Comparison of ENCODE assay signal across 23 cellular contexts in the genomic region with DNA sequence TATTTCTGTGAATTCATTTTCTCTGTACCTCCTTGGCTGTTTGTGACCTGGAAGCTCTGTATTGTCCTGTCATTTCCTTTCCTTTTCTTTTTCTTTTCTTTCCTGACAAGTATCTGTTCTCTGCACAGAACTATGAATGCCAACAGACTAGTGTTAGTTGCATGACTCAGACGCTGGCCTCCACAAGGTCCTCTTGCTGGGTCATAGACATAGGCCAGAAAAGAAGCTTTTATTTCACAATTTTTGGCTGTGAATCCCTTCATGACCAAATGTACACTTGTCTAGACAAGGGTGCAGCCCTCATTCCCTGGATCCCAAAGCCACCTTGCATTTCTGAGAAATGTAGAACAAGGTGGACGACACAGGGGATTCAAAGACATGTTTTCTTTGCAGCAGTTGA.
DNase-seq lines count a peak whose midpoint lies in the region; ATAC-seq, FAIRE-seq and TF ChIP-seq lines count a peak whose summit lies in the region.
"Had no signal": no experiment of that assay in that cellular context is flagged by ENCODE, and none has a peak within 500 bp of the region (broad histone marks: within the 10 kb centered on the region; RNA-seq: fewer than 3 reads in every experiment).

No MANE protein-coding gene starts in this region.

- no peak for FAIRE-seq in H1 (lab: Jason Lieb, UNC)
- FAIRE-seq: A549, D721Med had no signal

- H3K27me3 ChIP-seq in H1 (replicated peaks in 1 of 4; ENCODE audit: control insufficient read depth in 3 of 4, extremely low read depth in 1 of 4, insufficient read depth in 3 of 4, low read length in 3 of 4): no peaks in the 10 kb centered on the region
- H3K27me3 ChIP-seq in right atrium auricular region: no peaks in the 10 kb centered on the region
- H3K27me3 ChIP-seq in GM23338 (ENCODE audit: insufficient read depth): no peaks in the 10 kb centered on the region
- H3K27me3 ChIP-seq: esophagus muscularis mucosa had no signal

- H3K23ac ChIP-seq in H1 (ENCODE audit: insufficient read length): no peak overlapping the region

- peaks cover 3% of the 10 kb centered on the region for H3K27me3 Mint-ChIP-seq in GM23338 (ENCODE audit: insufficient read depth, low read depth, poor library complexity)
- H3K27me3 Mint-ChIP-seq: activated CD8-positive, alpha-beta memory T cell treated with anti-CD3 and anti-CD28 coated beads, Interleukin-2, amount 10 ng/mL, durations not matched to agents 7 days and 5 days had no signal

- H4K20me1 ChIP-seq in H1 (replicated peaks in 1 of 2; ENCODE audit: control insufficient read depth in 1 of 2, insufficient read depth in 2 of 2, low read length in 2 of 2) (no peaks in the 10 kb centered on the region), GM23338 (replicated peaks; ENCODE audit: insufficient read depth) (no peaks in the 10 kb centered on the region)

- WGBS in H1 (ENCODE audit: extremely low coverage in 1 of 2, insufficient coverage in 1 of 2, insufficient read length in 1 of 2, insufficient replicate concordance in 2 of 2, low coverage in 1 of 2, low lambda C conversion rate in 2 of 2, missing lambda C conversion rate in 1 of 2), 2 experiments: 88% methylated on average over 2 of the region's 2 CpGs; no CpG with 5 or more reads in 1 of the 2 experiments

- ATAC-seq in HG02885 (IDR thresholded peaks at IDR 0.05; ENCODE audit: poor library complexity, unreplicated experiment): no peak
- ATAC-seq in GM23338: no peak
- ATAC-seq: A549; activated CD8-positive, alpha-beta memory T cell treated with anti-CD3 and anti-CD28 coated beads, Interleukin-2, amount 10 ng/mL, durations not matched to agents 7 days and 5 days had no signal

- no peak overlapping the region for H3K14ac ChIP-seq in H1 (ENCODE audit: insufficient read length)

- no peak overlapping the region for H3K4ac ChIP-seq in H1 (replicated peaks; ENCODE audit: insufficient read length, low read depth, low read length)

- no peak overlapping the region for H3K4me3 Mint-ChIP-seq in GM23338
- H3K4me3 Mint-ChIP-seq: activated CD8-positive, alpha-beta memory T cell treated with anti-CD3 and anti-CD28 coated beads, Interleukin-2, amount 10 ng/mL, durations not matched to agents 7 days and 5 days; activated T-helper 1 cell treated with anti-CD3 and anti-CD28 coated beads, Interleukin-12 subunit alpha, Interleukin-12 subunit beta, Interleukin-2, Interleukin-4 antibody, amounts not matched to agents 30 ng/mL and 10 ng/mL and 1 ng/mL, durations not matched to agents 14 hours and 24 hours and 36 hours; immature natural killer cell had no signal

- no peak for TF ChIP-seq EP300 in H1 (IDR thresholded peaks at IDR 0.05; ENCODE audit: borderline replicate concordance in 1 of 2, low read depth in 2 of 2, low read length in 2 of 2)

- H3K9me2 ChIP-seq in GM23338 (ENCODE audit: insufficient read depth): no peaks in the 10 kb centered on the region

- H2BK15ac ChIP-seq in H1 (ENCODE audit: low read length): no peak overlapping the region

- TF ChIP-seq RAD21 in H1 (IDR thresholded peaks at IDR 0.05 in 1 of 2, conservative IDR thresholded peaks at IDR 0.05 in 1 of 2; ENCODE audit: low read depth in 2 of 2, low read length in 2 of 2): no peak

- DNase-seq in AG08395 (ENCODE audit: low spot score) (peak; percentile 15), HT1080 (ENCODE audit: low read depth) (peak; percentile 34), H1 (ENCODE audit: low read depth in 1 of 2, low spot score in 2 of 2) (no peak), right atrium auricular region (ENCODE audit: low spot score) (peak; percentile 72), NK-92 (lab: John Stamatoyannopoulos, UW; ENCODE audit: unreplicated experiment) (no peak), midbrain (lab: John Stamatoyannopoulos, UW) (no peak), GM23338 (ENCODE audit: low spot score) (no peak)
- DNase-seq: activated CD4-positive, alpha-beta T cell treated with anti-CD3 and anti-CD28 coated beads for 48 hours; activated CD8-positive, alpha-beta memory T cell treated with anti-CD3 and anti-CD28 coated beads, Interleukin-2, amount 10 ng/mL, durations not matched to agents 7 days and 5 days; GDM1; immature natural killer cell; NCI-H1694; NCI-H748 treated with DMSO at 0.1 percent for 48 hours; OCI-M1; SHP77; substantia nigra; T-helper 1 cell had no signal

- H3K18ac ChIP-seq in H1 (ENCODE audit: extremely low read depth, low read length): no peak overlapping the region

- H3K79me2 ChIP-seq in H1 (ENCODE audit: control insufficient read depth in 1 of 2, insufficient read depth in 2 of 2, low read length in 2 of 2) (no peaks in the 10 kb centered on the region), GM23338 (replicated peaks; ENCODE audit: insufficient read depth) (no peaks in the 10 kb centered on the region)

- no peak overlapping the region for H3K56ac ChIP-seq in H1 (replicated peaks; ENCODE audit: insufficient read length, low read depth, low read length)

- H3K9me3 ChIP-seq in H1 (ENCODE audit: insufficient read depth in 2 of 2, low read depth in 1 of 2, low read length in 1 of 2): no peaks in the 10 kb centered on the region
- no peaks in the 10 kb centered on the region for H3K9me3 ChIP-seq in right atrium auricular region
- H3K9me3 ChIP-seq: A549, esophagus muscularis mucosa had no signal

- H3K23me2 ChIP-seq in H1 (ENCODE audit: low read depth, low read length): no peaks in the 10 kb centered on the region

- no peak for TF ChIP-seq POLR2A in H1 (IDR thresholded peaks at IDR 0.05; ENCODE audit: control extremely low read depth in 1 of 2, low read depth in 2 of 2, low read length in 2 of 2)

- H3K36me3 ChIP-seq in H1 (ENCODE audit: control insufficient read depth in 2 of 4, insufficient read depth in 4 of 4, low read length in 3 of 4) (no peaks in the 10 kb centered on the region), right atrium auricular region (no peaks in the 10 kb centered on the region), GM23338 (ENCODE audit: insufficient read depth) (no peaks in the 10 kb centered on the region)
- H3K36me3 ChIP-seq: esophagus muscularis mucosa had no signal

- no peak overlapping the region for H2AK5ac ChIP-seq in H1 (ENCODE audit: low read depth, low read length)

- POLR2A ChIA-PET in H1 (lab: Charles Lee; ENCODE audit: partially characterized antibody): no interaction called here

- H4K91ac ChIP-seq in H1 (replicated peaks; ENCODE audit: insufficient read length, low read length): no peak overlapping the region

- no peak overlapping the region for H4K8ac ChIP-seq in H1 (ENCODE audit: extremely low read depth, insufficient read depth, low read length)

- H2BK5ac ChIP-seq in H1 (ENCODE audit: low read depth, low read length): 0 out of 2 replicates have a peak overlapping the region, but pooled peaks have one; percentile 27

- H3K4me3 ChIP-seq in H1 (ENCODE audit: extremely low read depth in 1 of 4, insufficient read depth in 2 of 4, low read depth in 3 of 4, low read length in 4 of 4): no peak overlapping the region
- H3K4me3 ChIP-seq in right atrium auricular region: no peak overlapping the region
- H3K4me3 ChIP-seq in GM23338: no peak overlapping the region
- H3K4me3 ChIP-seq: A549, esophagus muscularis mucosa had no signal

- no peaks in the 10 kb centered on the region for H3K79me1 ChIP-seq in H1 (ENCODE audit: low read depth, low read length)

- no peaks in the 10 kb centered on the region for H3K9me3 Mint-ChIP-seq in GM23338
- H3K9me3 Mint-ChIP-seq: activated T-helper 1 cell treated with anti-CD3 and anti-CD28 coated beads, Interleukin-12 subunit alpha, Interleukin-12 subunit beta, Interleukin-2, Interleukin-4 antibody, amounts not matched to agents 30 ng/mL and 10 ng/mL and 1 ng/mL, durations not matched to agents 14 hours and 24 hours and 36 hours had no signal

- H3K27ac Mint-ChIP-seq in GM23338: no peak overlapping the region
- H3K27ac Mint-ChIP-seq: activated CD8-positive, alpha-beta memory T cell treated with anti-CD3 and anti-CD28 coated beads, Interleukin-2, amount 10 ng/mL, durations not matched to agents 7 days and 5 days; activated T-helper 1 cell treated with anti-CD3 and anti-CD28 coated beads, Interleukin-12 subunit alpha, Interleukin-12 subunit beta, Interleukin-2, Interleukin-4 antibody, amounts not matched to agents 30 ng/mL and 10 ng/mL and 1 ng/mL, durations not matched to agents 14 hours and 24 hours and 36 hours; immature natural killer cell had no signal

- H3K4me1 Mint-ChIP-seq in GM23338: 0 out of 3 replicates have a peak, but pooled peaks cover 3% of the 10 kb centered on the region
- H3K4me1 Mint-ChIP-seq: activated CD8-positive, alpha-beta memory T cell treated with anti-CD3 and anti-CD28 coated beads, Interleukin-2, amount 10 ng/mL, durations not matched to agents 7 days and 5 days; immature natural killer cell had no signal

- H3K4me2 ChIP-seq in H1 (ENCODE audit: insufficient read depth in 1 of 2, low read depth in 2 of 2, low read length in 2 of 2) (no peak overlapping the region), GM23338 (no peak overlapping the region)
- H3K4me2 ChIP-seq: A549 had no signal

- no peak overlapping the region for H2BK120ac ChIP-seq in H1 (replicated peaks; ENCODE audit: low read depth, low read length)

- H3K4me1 ChIP-seq in H1 (replicated peaks in 1 of 4; ENCODE audit: control insufficient read depth in 3 of 4, insufficient read depth in 4 of 4, low read length in 3 of 4) (peaks cover 0 to 2% (median 0%) of the 10 kb centered on the region in 4 experiments; a peak in 1 of 7 replicates), right atrium auricular region (no peaks in the 10 kb centered on the region), GM23338 (ENCODE audit: insufficient read depth) (no peaks in the 10 kb centered on the region)
- H3K4me1 ChIP-seq: A549 had no signal

- peaks cover 2% of the 10 kb centered on the region; the same call in 1 of the 3 replicates for H3K36me3 Mint-ChIP-seq in GM23338 (ENCODE audit: low read depth)
- H3K36me3 Mint-ChIP-seq: activated CD8-positive, alpha-beta memory T cell treated with anti-CD3 and anti-CD28 coated beads, Interleukin-2, amount 10 ng/mL, durations not matched to agents 7 days and 5 days; immature natural killer cell had no signal

- no peak overlapping the region for H3K9ac ChIP-seq in H1 (replicated peaks in 1 of 4; ENCODE audit: extremely low read depth in 1 of 4, low read depth in 3 of 4, low read length in 3 of 4)

- CTCF ChIA-PET in H1 (lab: Charles Lee; ENCODE audit: partially characterized antibody): interaction anchor here (0.8 to 2.8 kb wide), 4 partner anchors 19 to 712 kb away, joined by 3 to 7 read pairs (median 3); no protein-coding TSS in a partner anchor

- no peak overlapping the region for H2BK12ac ChIP-seq in H1 (ENCODE audit: low read depth, low read length)

- H2AFZ ChIP-seq in H1 (ENCODE audit: low read length) (no peak overlapping the region), GM23338 (no peak overlapping the region)

- H3K27ac ChIP-seq in H1 (ENCODE audit: low read depth, low read length) (no peak overlapping the region), right atrium auricular region (no peak overlapping the region), GM23338 (ENCODE audit: low read depth) (no peak overlapping the region)
- H3K27ac ChIP-seq: A549, C4-2B had no signal

- H4K5ac ChIP-seq in H1 (ENCODE audit: insufficient read length, low read depth, low read length): no peak overlapping the region

- TF ChIP-seq CTCF in H1 (IDR thresholded peaks at IDR 0.05; ENCODE audit: control extremely low read depth in 1 of 3, insufficient read depth in 1 of 3, low read depth in 1 of 3, low read length in 3 of 3) (no peak), right atrium auricular region (IDR thresholded peaks at IDR 0.05) (no peak), GM23338 (conservative IDR thresholded peaks at IDR 0.05; ENCODE audit: low read depth in 2 of 2) (no peak)

- H2BK20ac ChIP-seq in H1 (ENCODE audit: low read length): no peak overlapping the region

- H3F3A ChIP-seq in GM23338 (replicated peaks; ENCODE audit: low read depth): no peaks in the 10 kb centered on the region

Comparison
In these comparisons a context has a peak if more than half of its experiments do, and no peak if none do; other contexts are left out.
1. DNase-seq: peak in AG08395 (single experiment), HT1080 (single experiment) and right atrium auricular region (single experiment); none in H1 (0 of 2), NK-92 (single experiment), midbrain (single experiment) and GM23338 (single experiment).